ENCODE assay signal across 10 cellular contexts in the genomic region with DNA sequence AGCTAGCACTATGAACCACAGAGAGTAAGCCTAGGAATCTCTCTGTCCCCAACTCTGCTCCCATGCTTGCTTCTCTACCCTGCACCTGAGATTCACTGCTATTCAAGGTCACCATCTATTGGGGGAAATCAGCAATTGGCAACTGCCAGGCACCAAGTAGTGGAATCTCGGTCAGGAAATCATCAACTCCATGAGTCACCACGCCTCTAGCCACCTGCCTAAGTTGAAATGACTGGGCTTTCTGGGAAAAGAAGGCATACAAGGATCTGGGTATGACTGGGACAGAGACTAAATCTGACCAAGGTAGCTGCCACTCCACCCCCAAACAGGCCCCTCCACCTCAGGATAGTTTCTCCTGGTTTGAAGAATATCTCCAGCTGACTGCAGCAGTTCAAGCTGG.
DNase-seq lines count a peak whose midpoint lies in the region; ATAC-seq and TF ChIP-seq lines count a peak whose summit lies in the region.
"Had no signal": no experiment of that assay in that cellular context is flagged by ENCODE, and none has a peak within 500 bp of the region (broad histone marks: within the 10 kb centered on the region; RNA-seq: fewer than 3 reads in every experiment).

No MANE protein-coding gene starts in this region.

- DNase-seq in activated CD8-positive, alpha-beta T cell treated with anti-CD3 and anti-CD28 coated beads for 36 hours: peak; percentile 78
- DNase-seq in activated CD8-positive, alpha-beta T cell treated with anti-CD3 and anti-CD28 coated beads, Interleukin-2, amount 10 ng/mL, durations not matched to agents 7 days and 5 days: no peak
- DNase-seq in activated naive CD8-positive, alpha-beta T cell treated with anti-CD3 and anti-CD28 coated beads, Interleukin-2, amount 10 ng/mL, durations not matched to agents 7 days and 5 days: no peak
- DNase-seq in stimulated activated effector memory CD8-positive, alpha-beta T cell treated with anti-CD3 and anti-CD28 coated beads, Interleukin-12 subunit alpha, Interleukin-12 subunit beta, amount 100 ng/mL, for 72 hours (ENCODE audit: low spot score in 2 of 2): peak; percentile 37 to 89
- DNase-seq in effector CD8-positive, alpha-beta T cell (lab: John Stamatoyannopoulos, UW): no peak
- DNase-seq in hepatic stellate cell (ENCODE audit: low spot score): no peak
- no peak for DNase-seq in DMS79 (lab: John Stamatoyannopoulos, UW)
- DNase-seq: activated gamma-delta T cell had no signal

- H3K27me3 Mint-ChIP-seq in activated CD8-positive, alpha-beta T cell treated with anti-CD3 and anti-CD28 coated beads for 36 hours: no peaks in the 10 kb centered on the region
- no peaks in the 10 kb centered on the region for H3K27me3 Mint-ChIP-seq in activated CD8-positive, alpha-beta T cell treated with anti-CD3 and anti-CD28 coated beads, Interleukin-2, amount 10 ng/mL, durations not matched to agents 7 days and 5 days (ENCODE audit: low read depth)
- no peaks in the 10 kb centered on the region for H3K27me3 Mint-ChIP-seq in activated naive CD8-positive, alpha-beta T cell treated with anti-CD3 and anti-CD28 coated beads, Interleukin-2, amount 10 ng/mL, durations not matched to agents 7 days and 5 days
- H3K27me3 Mint-ChIP-seq: memory B cell had no signal

- H3K4me1 Mint-ChIP-seq in activated CD8-positive, alpha-beta T cell treated with anti-CD3 and anti-CD28 coated beads for 36 hours (ENCODE audit: low read depth): peaks cover 70% of the 10 kb centered on the region
- peaks cover 48% of the 10 kb centered on the region for H3K4me1 Mint-ChIP-seq in activated CD8-positive, alpha-beta T cell treated with anti-CD3 and anti-CD28 coated beads, Interleukin-2, amount 10 ng/mL, durations not matched to agents 7 days and 5 days (ENCODE audit: low read depth)
- H3K4me1 Mint-ChIP-seq in activated naive CD8-positive, alpha-beta T cell treated with anti-CD3 and anti-CD28 coated beads, Interleukin-2, amount 10 ng/mL, durations not matched to agents 7 days and 5 days: peaks cover 35% of the 10 kb centered on the region
- peaks cover 66% of the 10 kb centered on the region for H3K4me1 Mint-ChIP-seq in stimulated activated effector memory CD8-positive, alpha-beta T cell treated with anti-CD3 and anti-CD28 coated beads, Interleukin-12 subunit alpha, Interleukin-12 subunit beta, amount 100 ng/mL, for 72 hours

- TF ChIP-seq CTCF in activated CD8-positive, alpha-beta T cell treated with anti-CD3 and anti-CD28 coated beads for 36 hours (IDR thresholded peaks at IDR 0.05): no peak

- H3K36me3 Mint-ChIP-seq in activated CD8-positive, alpha-beta T cell treated with anti-CD3 and anti-CD28 coated beads for 36 hours (ENCODE audit: low read depth): peaks cover 16% of the 10 kb centered on the region
- H3K36me3 Mint-ChIP-seq in activated CD8-positive, alpha-beta T cell treated with anti-CD3 and anti-CD28 coated beads, Interleukin-2, amount 10 ng/mL, durations not matched to agents 7 days and 5 days (ENCODE audit: low read depth): peaks cover 9% of the 10 kb centered on the region
- H3K36me3 Mint-ChIP-seq in activated naive CD8-positive, alpha-beta T cell treated with anti-CD3 and anti-CD28 coated beads, Interleukin-2, amount 10 ng/mL, durations not matched to agents 7 days and 5 days: peaks cover 9% of the 10 kb centered on the region
- peaks cover 14% of the 10 kb centered on the region for H3K36me3 Mint-ChIP-seq in stimulated activated effector memory CD8-positive, alpha-beta T cell treated with anti-CD3 and anti-CD28 coated beads, Interleukin-12 subunit alpha, Interleukin-12 subunit beta, amount 100 ng/mL, for 72 hours
- H3K36me3 Mint-ChIP-seq: memory B cell had no signal

- POLR2A ChIA-PET in activated CD8-positive, alpha-beta T cell treated with anti-CD3 and anti-CD28 coated beads for 36 hours (lab: Charles Lee): interaction anchor here (0.6 to 0.9 kb wide), 4 partner anchors 23 to 510 kb away, joined by 3 to 6 read pairs (median 4); no protein-coding TSS in a partner anchor
- POLR2A ChIA-PET in activated CD8-positive, alpha-beta T cell treated with anti-CD3 and anti-CD28 coated beads, Interleukin-2, amount 10 ng/mL, durations not matched to agents 7 days and 5 days (lab: Charles Lee): interaction anchor here (0.7 kb wide), 1 partner anchor 114 kb away, joined by 3 read pairs; no protein-coding TSS in a partner anchor
- POLR2A ChIA-PET in activated naive CD8-positive, alpha-beta T cell treated with anti-CD3 and anti-CD28 coated beads, Interleukin-2, amount 10 ng/mL, durations not matched to agents 7 days and 5 days (lab: Charles Lee): no interaction called here

- no peak overlapping the region for H3K4me3 Mint-ChIP-seq in activated CD8-positive, alpha-beta T cell treated with anti-CD3 and anti-CD28 coated beads for 36 hours
- H3K4me3 Mint-ChIP-seq in activated CD8-positive, alpha-beta T cell treated with anti-CD3 and anti-CD28 coated beads, Interleukin-2, amount 10 ng/mL, durations not matched to agents 7 days and 5 days: no peak overlapping the region
- no peak overlapping the region for H3K4me3 Mint-ChIP-seq in activated naive CD8-positive, alpha-beta T cell treated with anti-CD3 and anti-CD28 coated beads, Interleukin-2, amount 10 ng/mL, durations not matched to agents 7 days and 5 days
- H3K4me3 Mint-ChIP-seq in stimulated activated effector memory CD8-positive, alpha-beta T cell treated with anti-CD3 and anti-CD28 coated beads, Interleukin-12 subunit alpha, Interleukin-12 subunit beta, amount 100 ng/mL, for 72 hours: peak overlapping the region; percentile 72
- H3K4me3 Mint-ChIP-seq: memory B cell had no signal

- ATAC-seq in activated CD8-positive, alpha-beta T cell treated with anti-CD3 and anti-CD28 coated beads for 36 hours: peak; percentile 52
- no peak for ATAC-seq in activated CD8-positive, alpha-beta T cell treated with anti-CD3 and anti-CD28 coated beads, Interleukin-2, amount 10 ng/mL, durations not matched to agents 7 days and 5 days
- ATAC-seq in HG03432 (IDR thresholded peaks at IDR 0.05; ENCODE audit: unreplicated experiment): peak; percentile 56
- ATAC-seq in activated naive CD8-positive, alpha-beta T cell treated with anti-CD3 and anti-CD28 coated beads, Interleukin-2, amount 10 ng/mL, durations not matched to agents 7 days and 5 days (ENCODE audit: low read depth): peak; percentile 24
- peak; percentile 82 for ATAC-seq in stimulated activated effector memory CD8-positive, alpha-beta T cell treated with anti-CD3 and anti-CD28 coated beads, Interleukin-12 subunit alpha, Interleukin-12 subunit beta, amount 100 ng/mL, for 72 hours

- intact Hi-C loops in activated CD8-positive, alpha-beta T cell treated with anti-CD3 and anti-CD28 coated beads for 36 hours (cut with micrococcal nuclease): loop anchor here (2.0 to 10.0 kb wide), 9 partner anchors 101 to 648 kb away; partner anchors contain the start of gene CBLB

- CTCF ChIA-PET in activated CD8-positive, alpha-beta T cell treated with anti-CD3 and anti-CD28 coated beads for 36 hours (lab: Charles Lee): interaction anchor here (0.6 to 1.6 kb wide), 6 partner anchors 9 to 495 kb away, joined by 3 to 6 read pairs (median 3); no protein-coding TSS in a partner anchor
- CTCF ChIA-PET in activated CD8-positive, alpha-beta T cell treated with anti-CD3 and anti-CD28 coated beads, Interleukin-2, amount 10 ng/mL, durations not matched to agents 7 days and 5 days (lab: Charles Lee): interaction anchor here (1.0 to 1.6 kb wide), 2 partner anchors 160 to 276 kb away, joined by 3 to 4 read pairs; no protein-coding TSS in a partner anchor

- H3K9me3 Mint-ChIP-seq in activated CD8-positive, alpha-beta T cell treated with anti-CD3 and anti-CD28 coated beads for 36 hours: peaks cover 7% of the 10 kb centered on the region
- no peaks in the 10 kb centered on the region for H3K9me3 Mint-ChIP-seq in activated CD8-positive, alpha-beta T cell treated with anti-CD3 and anti-CD28 coated beads, Interleukin-2, amount 10 ng/mL, durations not matched to agents 7 days and 5 days (ENCODE audit: insufficient read depth)
- peaks cover 8% of the 10 kb centered on the region for H3K9me3 Mint-ChIP-seq in activated naive CD8-positive, alpha-beta T cell treated with anti-CD3 and anti-CD28 coated beads, Interleukin-2, amount 10 ng/mL, durations not matched to agents 7 days and 5 days
- peaks cover 2% of the 10 kb centered on the region for H3K9me3 Mint-ChIP-seq in stimulated activated effector memory CD8-positive, alpha-beta T cell treated with anti-CD3 and anti-CD28 coated beads, Interleukin-12 subunit alpha, Interleukin-12 subunit beta, amount 100 ng/mL, for 72 hours
- H3K9me3 Mint-ChIP-seq: memory B cell had no signal

- peak overlapping the region; percentile 98 for H3K27ac Mint-ChIP-seq in activated CD8-positive, alpha-beta T cell treated with anti-CD3 and anti-CD28 coated beads for 36 hours
- H3K27ac Mint-ChIP-seq in activated CD8-positive, alpha-beta T cell treated with anti-CD3 and anti-CD28 coated beads, Interleukin-2, amount 10 ng/mL, durations not matched to agents 7 days and 5 days: no peak overlapping the region
- H3K27ac Mint-ChIP-seq in activated naive CD8-positive, alpha-beta T cell treated with anti-CD3 and anti-CD28 coated beads, Interleukin-2, amount 10 ng/mL, durations not matched to agents 7 days and 5 days: no peak overlapping the region
- peak overlapping the region; percentile 95 for H3K27ac Mint-ChIP-seq in stimulated activated effector memory CD8-positive, alpha-beta T cell treated with anti-CD3 and anti-CD28 coated beads, Interleukin-12 subunit alpha, Interleukin-12 subunit beta, amount 100 ng/mL, for 72 hours
- H3K27ac Mint-ChIP-seq: memory B cell had no signal

Comparison
In these comparisons a context has a peak if more than half of its experiments do, and no peak if none do; other contexts are left out.
1. DNase-seq: peak in activated CD8-positive, alpha-beta T cell treated with anti-CD3 and anti-CD28 coated beads for 36 hours (single experiment) and stimulated activated effector memory CD8-positive, alpha-beta T cell treated with anti-CD3 and anti-CD28 coated beads, Interleukin-12 subunit alpha, Interleukin-12 subunit beta, amount 100 ng/mL, for 72 hours (2 of 2); none in activated CD8-positive, alpha-beta T cell treated with anti-CD3 and anti-CD28 coated beads, Interleukin-2, amount 10 ng/mL, durations not matched to agents 7 days and 5 days (single experiment), activated naive CD8-positive, alpha-beta T cell treated with anti-CD3 and anti-CD28 coated beads, Interleukin-2, amount 10 ng/mL, durations not matched to agents 7 days and 5 days (single experiment), effector CD8-positive, alpha-beta T cell (single experiment), hepatic stellate cell (single experiment) and DMS79 (single experiment).
2. H3K27ac Mint-ChIP-seq: peak in activated CD8-positive, alpha-beta T cell treated with anti-CD3 and anti-CD28 coated beads for 36 hours (single experiment) and stimulated activated effector memory CD8-positive, alpha-beta T cell treated with anti-CD3 and anti-CD28 coated beads, Interleukin-12 subunit alpha, Interleukin-12 subunit beta, amount 100 ng/mL, for 72 hours (single experiment); none in activated CD8-positive, alpha-beta T cell treated with anti-CD3 and anti-CD28 coated beads, Interleukin-2, amount 10 ng/mL, durations not matched to agents 7 days and 5 days (single experiment) and activated naive CD8-positive, alpha-beta T cell treated with anti-CD3 and anti-CD28 coated beads, Interleukin-2, amount 10 ng/mL, durations not matched to agents 7 days and 5 days (single experiment).